9 cellular contexts compared by ENCODE assay signal in genomic region chr10:58177362-58177947, GRCh38.
A peak's percentile ranks its signal among the peaks of the same experiment; 100 is the strongest.
DNase-seq lines count a peak whose midpoint lies in the region; ATAC-seq, FAIRE-seq and TF ChIP-seq lines count a peak whose summit lies in the region.
"Had no signal": no experiment of that assay in that cellular context is flagged by ENCODE, and none has a peak within 500 bp of the region (broad histone marks: within the 10 kb centered on the region; RNA-seq: fewer than 3 reads in every experiment).

No MANE protein-coding gene starts in this region.

- WGBS in A549 (ENCODE audit: missing lambda C conversion rate), result 9% methylated on average over 3 of the region's 3 CpGs

- intact Hi-C loops in mucosa of descending colon (cut with DNase I, micrococcal nuclease), result loop anchor here in 1 of 2 donors (2.0 kb wide), 1 partner anchor 113 kb away; no protein-coding TSS in a partner anchor

- ATAC-seq in A549 (peak in 1 of 2 experiments; percentile 52; a peak in 1 of 6 replicates), mucosa of descending colon (peak; percentile 36), HG03097 (IDR thresholded peaks at IDR 0.05; ENCODE audit: low FRiP score, unreplicated experiment) (no peak), GM19452 (IDR thresholded peaks at IDR 0.05; ENCODE audit: unreplicated experiment) (no peak)
- no peak for ATAC-seq in activated T-cell treated with anti-CD3 and anti-CD28 coated beads, Interleukin-2, amount 50 U/mL, for 4 hours

- FAIRE-seq in A549 (lab: Jason Lieb, UNC), result peak; percentile 87

- H3K9me3 ChIP-seq in A549 (no peaks in the 10 kb centered on the region), mucosa of descending colon (no peaks in the 10 kb centered on the region)

- no peak overlapping the region for H3K27ac ChIP-seq in A549

- peak; percentile 87 to 89 for TF ChIP-seq RAD21 in A549 (conservative IDR thresholded peaks at IDR 0.05 in 1 of 2, IDR thresholded peaks at IDR 0.05 in 1 of 2)

- H3K27me3 Mint-ChIP-seq in activated T-cell treated with anti-CD3 and anti-CD28 coated beads, Interleukin-2, amount 50 U/mL, for 4 hours (ENCODE audit: low read depth), result peaks cover 4% of the 10 kb centered on the region

- H3K4me3 Mint-ChIP-seq in activated T-cell treated with anti-CD3 and anti-CD28 coated beads, Interleukin-2, amount 50 U/mL, for 4 hours, result no peak overlapping the region
- H3K4me3 Mint-ChIP-seq: central memory CD8-positive, alpha-beta T cell had no signal

- POLR2A ChIA-PET in A549 (lab: Yijun Ruan, JAX), result interaction anchor here (0.9 kb wide), 1 partner anchor 91 kb away, joined by 3 read pairs; the partner anchor contains the start of gene CISD1

- H3K4me3 ChIP-seq in A549 (no peak overlapping the region), cardiac fibroblast (replicated peaks in 1 of 2; ENCODE audit: low read depth in 2 of 2, low read length in 2 of 2) (no peak overlapping the region), mucosa of descending colon (no peak overlapping the region)

- H3K9me3 Mint-ChIP-seq in activated T-cell treated with anti-CD3 and anti-CD28 coated beads, Interleukin-2, amount 50 U/mL, for 4 hours, result no peaks in the 10 kb centered on the region
- H3K9me3 Mint-ChIP-seq: central memory CD8-positive, alpha-beta T cell had no signal

- no peak for TF ChIP-seq POLR2A in A549 (IDR thresholded peaks at IDR 0.05; ENCODE audit: low read length)

- peak; percentile 16 to 39 for DNase-seq in A549 (ENCODE audit: low read depth in 1 of 2, low spot score in 1 of 2)
- peak; percentile 12 to 26 for DNase-seq in NCI-H2081 (lab: John Stamatoyannopoulos, UW)
- DNase-seq in cardiac fibroblast (ENCODE audit: low read depth in 2 of 2), result peak; percentile 61 to 65
- no peak for DNase-seq in mucosa of descending colon
- no peak for DNase-seq in activated T-cell treated with anti-CD3 and anti-CD28 coated beads, Interleukin-2, amount 50 U/mL, for 4 hours

- H3K4me1 ChIP-seq in A549, result peaks cover 27% of the 10 kb centered on the region; the same call in 2 of the 3 replicates
- H3K4me1 ChIP-seq in mucosa of descending colon (ENCODE audit: low read depth), result no peaks in the 10 kb centered on the region

- H3K4me1 Mint-ChIP-seq in activated T-cell treated with anti-CD3 and anti-CD28 coated beads, Interleukin-2, amount 50 U/mL, for 4 hours (ENCODE audit: low read depth), result no peaks in the 10 kb centered on the region
- H3K4me1 Mint-ChIP-seq: central memory CD8-positive, alpha-beta T cell had no signal

- TF ChIP-seq CTCF in A549 (IDR thresholded peaks at IDR 0.05) (peak; percentile 84), GM12872 (IDR thresholded peaks at IDR 0.05; ENCODE audit: insufficient read depth, low read depth, low read length) (peak; percentile 48; the same call in 2 of the 3 replicates), cardiac fibroblast (IDR thresholded peaks at IDR 0.05; ENCODE audit: low read depth, low read length) (peak; percentile 51), mucosa of descending colon (IDR thresholded peaks at IDR 0.05) (peak; percentile 31)

- TF ChIP-seq EP300 in A549 (IDR thresholded peaks at IDR 0.05), result no peak

- H3K36me3 ChIP-seq in mucosa of descending colon (ENCODE audit: low read depth), result no peaks in the 10 kb centered on the region

- CTCF ChIA-PET in A549 (lab: Yijun Ruan, JAX), result interaction anchor here (0.6 to 12.3 kb wide), 34 partner anchors 9 to 257 kb away, joined by 3 to 221 read pairs (median 5); partner anchors contain the start of genes CISD1, IPMK and TFAM

- H3K4me2 ChIP-seq in A549, result no peak overlapping the region

- H3K36me3 Mint-ChIP-seq in activated T-cell treated with anti-CD3 and anti-CD28 coated beads, Interleukin-2, amount 50 U/mL, for 4 hours (ENCODE audit: insufficient read depth), result no peaks in the 10 kb centered on the region

TF ChIP-seq in A549, 52 proteins besides CTCF, POLR2A, EP300 and RAD21:
- TF ChIP-seq HOXA7 (CRISPR knock-in tag; IDR thresholded peaks at IDR 0.05), result no peak
- TF ChIP-seq SMC3 (IDR thresholded peaks at IDR 0.05), result peak; percentile 87
- TF ChIP-seq, protein P1, sequence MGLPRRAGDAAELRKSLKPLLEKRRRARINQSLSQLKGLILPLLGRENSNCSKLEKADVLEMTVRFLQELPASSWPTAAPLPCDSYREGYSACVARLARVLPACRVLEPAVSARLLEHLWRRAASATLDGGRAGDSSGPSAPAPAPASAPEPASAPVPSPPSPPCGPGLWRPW (IDR thresholded peaks at IDR 0.05), result no peak

Comparison
In these comparisons a context has a peak if more than half of its experiments do, and no peak if none do; other contexts are left out.
1. DNase-seq: peak in A549 (2 of 2), NCI-H2081 (2 of 2) and cardiac fibroblast (2 of 2); none in mucosa of descending colon (0 of 3) and activated T-cell treated with anti-CD3 and anti-CD28 coated beads, Interleukin-2, amount 50 U/mL, for 4 hours (single experiment).
2. CTCF ChIP-seq: peak in every context shown above with its lines; median percentile 84 in A549; 51 in cardiac fibroblast; 48 in GM12872; 31 in mucosa of descending colon.